ENCODE assay signal across 8 cellular contexts in the genomic region with DNA sequence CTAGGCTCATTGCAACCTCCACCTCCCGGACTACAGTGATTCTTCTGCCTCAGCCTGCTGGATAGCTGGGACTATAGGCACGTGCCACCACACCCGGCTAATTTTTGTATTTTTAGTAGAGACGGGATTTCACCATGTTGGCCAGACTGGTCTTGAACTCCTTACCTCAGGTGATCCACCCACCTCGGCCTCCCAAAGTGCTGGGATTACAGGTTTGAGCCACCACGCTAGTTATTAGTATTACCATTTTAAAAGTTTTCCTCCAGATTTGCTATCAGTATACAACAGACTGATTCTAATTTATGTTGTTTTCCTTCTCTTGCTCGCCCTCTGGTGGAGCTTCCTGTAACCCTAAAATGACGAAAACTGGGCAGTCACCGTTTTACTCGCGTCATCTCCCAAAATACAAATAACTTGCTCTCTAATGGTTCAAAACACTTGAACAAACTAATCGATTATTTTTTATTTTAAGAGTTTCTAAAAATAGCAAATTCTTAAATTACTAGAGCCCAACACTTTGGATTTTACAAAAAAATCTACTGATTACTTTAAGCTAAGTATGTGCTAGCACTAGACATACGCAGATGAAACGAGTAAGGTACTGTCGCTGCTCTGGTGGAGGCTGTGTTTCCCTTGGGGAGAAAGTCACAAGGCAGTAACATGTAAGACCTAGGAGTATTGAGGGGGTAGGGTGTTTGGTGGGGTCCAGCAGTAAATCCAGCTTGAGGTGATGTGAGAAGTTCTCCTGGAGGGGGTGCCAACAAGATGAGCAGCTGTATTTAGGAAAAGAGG.
DNase-seq lines count a peak whose midpoint lies in the region; ATAC-seq, FAIRE-seq and TF ChIP-seq lines count a peak whose summit lies in the region.

No MANE protein-coding gene starts in this region.

- TF ChIP-seq CTCF in A549 (IDR thresholded peaks at IDR 0.05) (peak; percentile 63), GM13976 (IDR thresholded peaks at IDR 0.05; ENCODE audit: borderline replicate concordance, control extremely low read depth, extremely low read depth, insufficient read depth, missing control alignments) (peak; percentile 70)

- no peak overlapping the region; a peak in 1 of 6 replicates for H3K27ac ChIP-seq in A549

- ATAC-seq in A549 (peak; percentile 73 to 82; a peak in 4 of 6 replicates), HG02943 (IDR thresholded peaks at IDR 0.05; ENCODE audit: low read depth, unreplicated experiment) (peak; percentile 72), memory B cell (ENCODE audit: low read depth) (peak; percentile 84)

- H3K9me3 Mint-ChIP-seq in memory B cell, result no peaks in the 10 kb centered on the region

- peak; percentile 29 to 62 for DNase-seq in A549 (ENCODE audit: low read depth in 1 of 2, low spot score in 1 of 2)
- peak; percentile 37 for DNase-seq in GM13976 (ENCODE audit: low spot score)
- DNase-seq in NCI-H446 (lab: John Stamatoyannopoulos, UW), result peak; percentile 43 to 78
- DNase-seq in activated CD4-positive, alpha-beta T cell treated with anti-CD3 and anti-CD28 coated beads, Interleukin-2, amount 50 U/mL, for 24 hours (ENCODE audit: low read depth in 1 of 2, low spot score in 1 of 2), result peak; percentile 18 to 59
- DNase-seq in dermis microvascular lymphatic vessel endothelial cell (ENCODE audit: low read depth in 2 of 2), result peak; percentile 45 to 69
- peak; percentile 61 to 68 for DNase-seq in memory B cell (ENCODE audit: low spot score in 2 of 2)
- peak; percentile 21 to 42 for DNase-seq in stimulated activated CD8-positive, alpha-beta memory T cell treated with anti-CD3 and anti-CD28 coated beads, Interleukin-2, amount 100 ng/mL, for 48 hours (ENCODE audit: low read depth in 2 of 2)

- H3K4me3 Mint-ChIP-seq in memory B cell, result peak overlapping the region; percentile 75

- 0 out of 3 replicates have a peak, but pooled peaks cover 3% of the 10 kb centered on the region for H3K4me1 ChIP-seq in A549

- no peak for TF ChIP-seq POLR2A in A549 (IDR thresholded peaks at IDR 0.05; ENCODE audit: low read length)

- CTCF ChIA-PET in A549 (lab: Yijun Ruan, JAX), result interaction anchor here (0.8 to 1.8 kb wide), 16 partner anchors 12 to 1089 kb away, joined by 3 to 8 read pairs (median 3); no protein-coding TSS in a partner anchor

- FAIRE-seq in A549 (lab: Jason Lieb, UNC), result no peak

- TF ChIP-seq RAD21 in A549 (conservative IDR thresholded peaks at IDR 0.05 in 1 of 2, IDR thresholded peaks at IDR 0.05 in 1 of 2), result peak; percentile 60 to 70

- peak overlapping the region; percentile 93 for H3K27ac Mint-ChIP-seq in memory B cell

- H3K4me3 ChIP-seq in A549, result no peak overlapping the region

- peaks cover 12% of the 10 kb centered on the region; the same call in 2 of the 3 replicates for H3K9me3 ChIP-seq in A549

- H3K27me3 Mint-ChIP-seq in memory B cell, result no peaks in the 10 kb centered on the region

- 53% methylated on average over 15 of the region's 15 CpGs for WGBS in A549 (ENCODE audit: missing lambda C conversion rate)

- no peaks in the 10 kb centered on the region for H3K36me3 Mint-ChIP-seq in memory B cell

- in situ Hi-C loops in GM13976 (cut with MboI; ENCODE audit: low sequenced_read_pairs, unreplicated experiment), result loop anchor here (10.0 to 25.0 kb wide), 2 partner anchors 103 to 1035 kb away; no protein-coding TSS in a partner anchor

- no peak for TF ChIP-seq EP300 in A549 (IDR thresholded peaks at IDR 0.05)

- POLR2A ChIA-PET in A549 (lab: Yijun Ruan, JAX), result no interaction called here

- H3K4me2 ChIP-seq in A549, result peak overlapping the region; percentile 54

- peaks cover 19% of the 10 kb centered on the region for H3K4me1 Mint-ChIP-seq in memory B cell

TF ChIP-seq in A549, 52 proteins besides CTCF, POLR2A, EP300 and RAD21:
- TF ChIP-seq NPAS2 (CRISPR knock-in tag; IDR thresholded peaks at IDR 0.05; ENCODE audit: borderline replicate concordance) (no peak), TFCP2L1 (CRISPR knock-in tag; IDR thresholded peaks at IDR 0.05) (no peak), SMC3 (IDR thresholded peaks at IDR 0.05) (peak; percentile 67), MYC (IDR thresholded peaks at IDR 0.05; ENCODE audit: borderline replicate concordance, low read length) (no peak), PHF8 (IDR thresholded peaks at IDR 0.05; ENCODE audit: borderline replicate concordance, low read depth) (no peak), MAZ (IDR thresholded peaks at IDR 0.05; ENCODE audit: borderline replicate concordance, low read depth, low read length) (no peak), FOSL2 (IDR thresholded peaks at IDR 0.05) (no peak), FOSL2 (CRISPR knock-in tag; IDR thresholded peaks at IDR 0.05) (no peak)
TF ChIP-seq in A549: peak in this region for 1.
